ENCODE assay signal across 23 cellular contexts in the genomic region with DNA sequence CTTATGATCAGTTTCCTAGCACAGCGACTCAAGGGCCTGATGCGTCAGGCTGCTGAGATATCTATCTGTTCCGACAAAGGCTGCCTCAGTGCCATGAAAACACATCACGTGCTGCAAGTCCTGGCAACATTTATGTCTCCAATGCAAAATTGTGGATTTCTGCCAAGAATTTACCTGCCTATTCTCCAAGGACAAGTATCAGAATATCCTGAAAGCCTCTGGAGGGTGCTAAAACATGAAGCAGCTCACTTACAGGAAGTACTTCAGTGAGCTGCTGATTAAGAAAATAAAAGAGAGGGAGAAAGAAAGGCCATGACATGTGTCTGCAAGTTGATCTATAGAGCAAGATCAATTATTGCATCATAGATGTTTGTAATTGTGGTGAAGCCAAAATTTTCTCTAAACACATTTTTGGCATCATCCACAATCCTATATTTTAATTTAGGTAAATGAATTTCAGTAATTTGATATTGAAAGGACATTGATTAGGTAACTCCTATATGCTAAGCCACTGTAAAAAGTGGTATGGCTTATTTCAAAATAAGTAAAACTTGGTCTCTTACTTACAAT. TPM values are rescaled to one million over a fixed set of nuclear protein-coding genes. Genes with fewer than 3 reads are reported as not detected.
DNase-seq lines count a peak whose midpoint lies in the region; FAIRE-seq and TF ChIP-seq lines count a peak whose summit lies in the region.
"Had no signal": no experiment of that assay in that cellular context is flagged by ENCODE, and none has a peak within 500 bp of the region (broad histone marks: within the 10 kb centered on the region; RNA-seq: fewer than 3 reads in every experiment).

No MANE protein-coding gene starts in this region.

- H3K27me3 Mint-ChIP-seq in activated CD4-positive, alpha-beta T cell treated with anti-CD3 and anti-CD28 coated beads, Interleukin-2, amount 10 ng/mL, durations not matched to agents 24 days and 14 days: no peaks in the 10 kb centered on the region
- no peaks in the 10 kb centered on the region for H3K27me3 Mint-ChIP-seq in Calu3 (ENCODE audit: unreplicated experiment)
- H3K27me3 Mint-ChIP-seq: dendritic cell treated with granulocyte-macrophage colony-stimulating factor and Interleukin-4, amounts not matched to agents 40 ng/mL and 50 ng/mL, for 4 days had no signal

- FAIRE-seq in bronchial epithelial cell (lab: Jason Lieb, UNC): peak; percentile 97
- FAIRE-seq: frontal cortex had no signal

- no peak overlapping the region for H3K27ac Mint-ChIP-seq in activated CD4-positive, alpha-beta T cell treated with anti-CD3 and anti-CD28 coated beads, Interleukin-2, amount 10 ng/mL, durations not matched to agents 24 days and 14 days
- H3K27ac Mint-ChIP-seq in Calu3 (ENCODE audit: unreplicated experiment): no peak overlapping the region
- H3K27ac Mint-ChIP-seq: activated CD4-positive, alpha-beta T cell treated with anti-CD3 and anti-CD28 coated beads for 36 hours; activated CD8-positive, alpha-beta memory T cell treated with anti-CD3 and anti-CD28 coated beads, Interleukin-2, amount 10 ng/mL, durations not matched to agents 7 days and 5 days; activated T-helper 2 cell treated with anti-CD3 and anti-CD28 coated beads, Interferon-gamma antibody, Interleukin-2, Interleukin-4, amounts not matched to agents 10 μg/mL and 5 μg/mL and 100 μg/mL, durations not matched to agents 14 hours and 24 hours and 36 hours; dendritic cell treated with granulocyte-macrophage colony-stimulating factor and Interleukin-4, amounts not matched to agents 40 ng/mL and 50 ng/mL, for 4 days; mesothelial cell of epicardium; nephron progenitor cell had no signal

- peak; percentile 19 for DNase-seq in NCI-H2107 treated with DMSO at 0.1 percent for 48 hours (lab: John Stamatoyannopoulos, UW; ENCODE audit: unreplicated experiment)
- no peak for DNase-seq in NCI-H2107 (lab: John Stamatoyannopoulos, UW)
- DNase-seq in NCI-H2029 treated with DMSO at 0.1 percent for 48 hours (lab: John Stamatoyannopoulos, UW): peak; percentile 100
- DNase-seq in bronchial epithelial cell (ENCODE audit: low read depth): peak; percentile 95
- DNase-seq in renal cortical epithelial cell (ENCODE audit: low read depth): peak; percentile 15
- DNase-seq in activated CD4-positive, alpha-beta T cell treated with anti-CD3 and anti-CD28 coated beads, Interleukin-2, amount 10 ng/mL, durations not matched to agents 24 days and 14 days: no peak
- DNase-seq in Calu3: no peak
- no peak for DNase-seq in globus pallidus (ENCODE audit: low spot score)
- DNase-seq: activated CD4-positive, alpha-beta T cell treated with anti-CD3 and anti-CD28 coated beads for 36 hours; activated CD8-positive, alpha-beta memory T cell treated with anti-CD3 and anti-CD28 coated beads, Interleukin-2, amount 10 ng/mL, durations not matched to agents 7 days and 5 days; GDM1; kidney glomerular epithelial cell; NCI-H2081 treated with DMSO at 0.1 percent for 48 hours; nephron progenitor cell; stimulated activated CD4-positive, alpha-beta T cell treated with anti-CD3 and anti-CD28 coated beads, Interleukin-1b, Interleukin-23, amount 100 ng/mL, for 48 hours; stimulated activated naive CD8-positive, alpha-beta T cell treated with anti-CD3 and anti-CD28 coated beads, Interleukin-15, Interleukin-2, amounts not matched to agents 100 U/mL and 50 U/mL, for 24 hours; SW 1271 had no signal

- H3K27me3 ChIP-seq in bronchial epithelial cell (ENCODE audit: control insufficient read depth, insufficient read depth, low read length): no peaks in the 10 kb centered on the region
- H3K27me3 ChIP-seq: tibial nerve had no signal

- CTCF ChIA-PET in Calu3 (lab: Charles Lee): no interaction called here

- no TSS peak for BruUV-seq in Calu3 (replicated peaks; lab: Mats Ljungman, UMichigan)

- intact Hi-C loops in activated CD4-positive, alpha-beta T cell treated with anti-CD3 and anti-CD28 coated beads, Interleukin-2, amount 10 ng/mL, durations not matched to agents 24 days and 14 days (cut with micrococcal nuclease): no loop called here
- intact Hi-C loops in Calu3 (cut with micrococcal nuclease; ENCODE audit: unreplicated experiment): no loop called here

- no peaks in the 10 kb centered on the region for H3K4me1 Mint-ChIP-seq in activated CD4-positive, alpha-beta T cell treated with anti-CD3 and anti-CD28 coated beads, Interleukin-2, amount 10 ng/mL, durations not matched to agents 24 days and 14 days
- H3K4me1 Mint-ChIP-seq in Calu3 (ENCODE audit: low read depth, unreplicated experiment): no peaks in the 10 kb centered on the region
- H3K4me1 Mint-ChIP-seq: activated CD4-positive, alpha-beta T cell treated with anti-CD3 and anti-CD28 coated beads for 36 hours; activated CD8-positive, alpha-beta memory T cell treated with anti-CD3 and anti-CD28 coated beads, Interleukin-2, amount 10 ng/mL, durations not matched to agents 7 days and 5 days; mesothelial cell of epicardium; nephron progenitor cell had no signal

- peak; percentile 27 for TF ChIP-seq CTCF in bronchial epithelial cell (IDR thresholded peaks at IDR 0.05; ENCODE audit: insufficient read depth, low read length, severe bottlenecking)
- no peak for TF ChIP-seq CTCF in Calu3 (IDR thresholded peaks at IDR 0.05; ENCODE audit: unreplicated experiment)

- H3K36me3 ChIP-seq in bronchial epithelial cell (ENCODE audit: control insufficient read depth, insufficient read depth, low read length): no peaks in the 10 kb centered on the region
- H3K36me3 ChIP-seq: HAP-1, tibial nerve had no signal

- no peak overlapping the region for H3K4me3 Mint-ChIP-seq in activated CD4-positive, alpha-beta T cell treated with anti-CD3 and anti-CD28 coated beads, Interleukin-2, amount 10 ng/mL, durations not matched to agents 24 days and 14 days
- no peak overlapping the region for H3K4me3 Mint-ChIP-seq in Calu3 (ENCODE audit: low read depth, unreplicated experiment)
- H3K4me3 Mint-ChIP-seq: activated CD4-positive, alpha-beta T cell treated with anti-CD3 and anti-CD28 coated beads for 36 hours; activated CD8-positive, alpha-beta memory T cell treated with anti-CD3 and anti-CD28 coated beads, Interleukin-2, amount 10 ng/mL, durations not matched to agents 7 days and 5 days; dendritic cell treated with granulocyte-macrophage colony-stimulating factor and Interleukin-4, amounts not matched to agents 40 ng/mL and 50 ng/mL, for 4 days; mesothelial cell of epicardium; nephron progenitor cell had no signal

- peaks cover 4% of the 10 kb centered on the region for H3K9me3 Mint-ChIP-seq in activated CD4-positive, alpha-beta T cell treated with anti-CD3 and anti-CD28 coated beads, Interleukin-2, amount 10 ng/mL, durations not matched to agents 24 days and 14 days
- H3K9me3 Mint-ChIP-seq in Calu3 (ENCODE audit: low read depth, unreplicated experiment): peaks cover 6% of the 10 kb centered on the region

- no peak overlapping the region for H3K4me3 ChIP-seq in bronchial epithelial cell (ENCODE audit: low read depth, low read length)
- H3K4me3 ChIP-seq: HAP-1, tibial nerve had no signal

- no peaks in the 10 kb centered on the region for H3K36me3 Mint-ChIP-seq in activated CD4-positive, alpha-beta T cell treated with anti-CD3 and anti-CD28 coated beads, Interleukin-2, amount 10 ng/mL, durations not matched to agents 24 days and 14 days (ENCODE audit: low read depth)
- H3K36me3 Mint-ChIP-seq in Calu3 (ENCODE audit: insufficient read depth, unreplicated experiment): no peaks in the 10 kb centered on the region

RNA-seq across cellular contexts. Expression of a gene that starts 25.8 kb away (rescaled TPM):
- total RNA-seq in bronchial epithelial cell (120 and 121 TPM in 2 replicates), renal cortical epithelial cell (20.0 and 38.4 TPM in 2 replicates), Calu3 (2022) (42.6 and 46.5 TPM in 2 replicates)
- not detected in 2 replicates for total RNA-seq in activated CD4-positive, alpha-beta T cell treated with anti-CD3 and anti-CD28 coated beads, Interleukin-2, amount 10 ng/mL, durations not matched to agents 24 days and 14 days
- total RNA-seq: activated CD8-positive, alpha-beta memory T cell treated with anti-CD3 and anti-CD28 coated beads, Interleukin-2, amount 10 ng/mL, durations not matched to agents 7 days and 5 days; activated T-helper 2 cell treated with anti-CD3 and anti-CD28 coated beads, Interferon-gamma antibody, Interleukin-2, Interleukin-4, amounts not matched to agents 10 μg/mL and 5 μg/mL and 100 μg/mL, durations not matched to agents 14 hours and 24 hours and 36 hours had no signal

Comparison
In these comparisons a context has a peak if more than half of its experiments do, and no peak if none do; other contexts are left out.
1. DNase-seq: peak in NCI-H2107 treated with DMSO at 0.1 percent for 48 hours (single experiment), NCI-H2029 treated with DMSO at 0.1 percent for 48 hours (single experiment), bronchial epithelial cell (single experiment) and renal cortical epithelial cell (single experiment); none in NCI-H2107 (single experiment), activated CD4-positive, alpha-beta T cell treated with anti-CD3 and anti-CD28 coated beads, Interleukin-2, amount 10 ng/mL, durations not matched to agents 24 days and 14 days (single experiment), Calu3 (single experiment) and globus pallidus (single experiment).
2. RNA of a gene that starts 25.8 kb away (total RNA-seq): 120 to 121 TPM in bronchial epithelial cell, 42.6 to 46.5 TPM in Calu3 and 20.0 to 38.4 TPM in renal cortical epithelial cell; not detected in activated CD4-positive, alpha-beta T cell treated with anti-CD3 and anti-CD28 coated beads, Interleukin-2, amount 10 ng/mL, durations not matched to agents 24 days and 14 days; every median in the first group is over 10 times any median in the second.